28 cellular contexts compared by ENCODE assay signal in genomic region chr1:40772146-40772770, GRCh38. TPM values are rescaled to one million over a fixed set of nuclear protein-coding genes. Genes with fewer than 3 reads are reported as not detected.
A peak's percentile ranks its signal among the peaks of the same experiment; 100 is the strongest.
DNase-seq lines count a peak whose midpoint lies in the region; ATAC-seq, FAIRE-seq and TF ChIP-seq lines count a peak whose summit lies in the region.
"Had no signal": no experiment of that assay in that cellular context is flagged by ENCODE, and none has a peak within 500 bp of the region (broad histone marks: within the 10 kb centered on the region; RNA-seq: fewer than 3 reads in every experiment).

No MANE protein-coding gene starts in this region.

- H3K36me3 ChIP-seq in left ventricle myocardium inferior = peaks cover 78% of the 10 kb centered on the region
- H3K36me3 ChIP-seq: neural progenitor cell, uterus had no signal

- H3K27ac ChIP-seq in foreskin keratinocyte (no peak overlapping the region), left ventricle myocardium inferior (replicated peaks) (no peak overlapping the region)
- H3K27ac ChIP-seq: epithelial cell of prostate, lower lobe of right lung, neural progenitor cell, testis, uterus had no signal

- TF ChIP-seq CTCF in WTC11 (IDR thresholded peaks at IDR 0.05) (no peak), foreskin keratinocyte (conservative IDR thresholded peaks at IDR 0.05) (no peak), left ventricle myocardium inferior (IDR thresholded peaks at IDR 0.05; ENCODE audit: borderline replicate concordance) (no peak)

- POLR2A ChIA-PET in WTC11 (lab: Charles Lee) = no interaction called here

- no peak for DNase-seq in activated T-cell treated with anti-CD3 and anti-CD28 coated beads, Interleukin-2, amount 50 U/mL, for 24 hours
- no peak for DNase-seq in activated T-cell treated with anti-CD3 and anti-CD28 coated beads, Interleukin-2, amount 50 U/mL, for 1 hour
- DNase-seq in GM12891 (ENCODE audit: insufficient read length, low spot score) (no peak), WTC11 (ENCODE audit: low spot score) (no peak), foreskin keratinocyte (peak; percentile 54 to 66), left ventricle myocardium inferior (no peak), SK-N-DZ (ENCODE audit: low spot score) (no peak)
- DNase-seq: activated CD4-positive, alpha-beta memory T cell treated with anti-CD3 and anti-CD28 coated beads, Interleukin-2, amount 10 ng/mL, durations not matched to agents 7 days and 5 days; activated CD4-positive, CD25-positive, alpha-beta regulatory T cell; Caco-2; EL; foreskin fibroblast; H9; hippocampal formation; KBM-7; lower lobe of right lung; NCI-H1436 treated with DMSO at 0.1 percent for 48 hours; NCI-H2171; NCI-H526 treated with DMSO at 0.1 percent for 48 hours; T1000; testis; uterus had no signal

- no peak for TF ChIP-seq POLR2A in GM12891 (IDR thresholded peaks at IDR 0.05; ENCODE audit: low read depth, low read length)

- no peak for ATAC-seq in WTC11
- ATAC-seq in foreskin keratinocyte = no peak
- no peak for ATAC-seq in GM18498 (IDR thresholded peaks at IDR 0.05; ENCODE audit: unreplicated experiment)
- ATAC-seq: lower lobe of right lung; stimulated activated memory B cell treated with anti-CD40 and anti-IgM and Interleukin-4, amounts not matched to agents 10 μg/mL and 1 μg/mL and 100 μg/mL, for 72 hours had no signal

- no peak for FAIRE-seq in GM12891 (lab: Jason Lieb, UNC)

- peaks cover 3% of the 10 kb centered on the region for H3K9me3 Mint-ChIP-seq in activated T-cell treated with anti-CD3 and anti-CD28 coated beads, Interleukin-2, amount 50 U/mL, for 24 hours
- peaks cover 13% of the 10 kb centered on the region for H3K9me3 Mint-ChIP-seq in WTC11
- H3K9me3 Mint-ChIP-seq: activated CD4-positive, alpha-beta memory T cell treated with anti-CD3 and anti-CD28 coated beads, Interleukin-2, amount 10 ng/mL, durations not matched to agents 7 days and 5 days; activated T-helper 1 cell treated with anti-CD3 and anti-CD28 coated beads, Interleukin-12 subunit alpha, Interleukin-12 subunit beta, Interleukin-2, Interleukin-4 antibody, amounts not matched to agents 30 ng/mL and 10 ng/mL and 1 ng/mL, durations not matched to agents 14 hours and 24 hours and 36 hours had no signal

- intact Hi-C loops in left ventricle myocardium inferior (cut with micrococcal nuclease) = loop anchor here (10.0 kb wide), 2 partner anchors 73 to 183 kb away; no protein-coding TSS in a partner anchor

- no peak overlapping the region for H3K4me3 Mint-ChIP-seq in activated T-cell treated with anti-CD3 and anti-CD28 coated beads, Interleukin-2, amount 50 U/mL, for 24 hours
- H3K4me3 Mint-ChIP-seq in WTC11 = no peak overlapping the region
- H3K4me3 Mint-ChIP-seq: activated CD4-positive, alpha-beta memory T cell treated with anti-CD3 and anti-CD28 coated beads, Interleukin-2, amount 10 ng/mL, durations not matched to agents 7 days and 5 days; activated T-helper 1 cell treated with anti-CD3 and anti-CD28 coated beads, Interleukin-12 subunit alpha, Interleukin-12 subunit beta, Interleukin-2, Interleukin-4 antibody, amounts not matched to agents 30 ng/mL and 10 ng/mL and 1 ng/mL, durations not matched to agents 14 hours and 24 hours and 36 hours; neural progenitor cell; stimulated activated memory B cell treated with anti-CD40 and anti-IgM and Interleukin-4, amounts not matched to agents 10 μg/mL and 1 μg/mL and 100 μg/mL, for 72 hours had no signal

- no peak overlapping the region for H3K4me3 ChIP-seq in left ventricle myocardium inferior
- H3K4me3 ChIP-seq: lower lobe of right lung, neural progenitor cell, testis, uterus had no signal

- H3K27me3 Mint-ChIP-seq in activated T-cell treated with anti-CD3 and anti-CD28 coated beads, Interleukin-2, amount 50 U/mL, for 24 hours = no peaks in the 10 kb centered on the region
- H3K27me3 Mint-ChIP-seq in WTC11 (ENCODE audit: low read depth) = no peaks in the 10 kb centered on the region
- H3K27me3 Mint-ChIP-seq: activated CD4-positive, alpha-beta memory T cell treated with anti-CD3 and anti-CD28 coated beads, Interleukin-2, amount 10 ng/mL, durations not matched to agents 7 days and 5 days; progenitor cell of endocrine pancreas; stimulated activated memory B cell treated with anti-CD40 and anti-IgM and Interleukin-4, amounts not matched to agents 10 μg/mL and 1 μg/mL and 100 μg/mL, for 72 hours had no signal

- H3K9me3 ChIP-seq in left ventricle myocardium inferior (replicated peaks) = peaks cover 12% of the 10 kb centered on the region
- H3K9me3 ChIP-seq: Caco-2, lower lobe of right lung, testis, uterus had no signal

- H3K4me1 ChIP-seq in foreskin keratinocyte (peaks cover 6% of the 10 kb centered on the region), left ventricle myocardium inferior (peaks cover 40% of the 10 kb centered on the region)
- H3K4me1 ChIP-seq: Caco-2, lower lobe of right lung, neural progenitor cell, testis, uterus had no signal

- CTCF ChIA-PET in WTC11 (lab: Charles Lee) = interaction anchor here (0.6 to 4.3 kb wide), 13 partner anchors 8 to 181 kb away, joined by 3 to 41 read pairs (median 4); partner anchors contain the start of genes KCNQ4 and NFYC

- H3K27me3 ChIP-seq in foreskin keratinocyte (no peaks in the 10 kb centered on the region), left ventricle myocardium inferior (ENCODE audit: low read depth) (no peaks in the 10 kb centered on the region)
- H3K27me3 ChIP-seq: neural progenitor cell, testis, uterus had no signal

- H3K36me3 Mint-ChIP-seq in activated T-cell treated with anti-CD3 and anti-CD28 coated beads, Interleukin-2, amount 50 U/mL, for 24 hours (ENCODE audit: low read depth) = peaks cover 82% of the 10 kb centered on the region
- H3K36me3 Mint-ChIP-seq in WTC11 = peaks cover 45% of the 10 kb centered on the region

- H3K27ac Mint-ChIP-seq in activated T-cell treated with anti-CD3 and anti-CD28 coated beads, Interleukin-2, amount 50 U/mL, for 24 hours = peak overlapping the region; percentile 61
- peak overlapping the region; percentile 4; the same call in 1 of the 2 replicates for H3K27ac Mint-ChIP-seq in WTC11
- H3K27ac Mint-ChIP-seq: activated CD4-positive, alpha-beta memory T cell treated with anti-CD3 and anti-CD28 coated beads, Interleukin-2, amount 10 ng/mL, durations not matched to agents 7 days and 5 days; activated T-helper 1 cell treated with anti-CD3 and anti-CD28 coated beads, Interleukin-12 subunit alpha, Interleukin-12 subunit beta, Interleukin-2, Interleukin-4 antibody, amounts not matched to agents 30 ng/mL and 10 ng/mL and 1 ng/mL, durations not matched to agents 14 hours and 24 hours and 36 hours; H9; neural progenitor cell; progenitor cell of endocrine pancreas; stimulated activated memory B cell treated with anti-CD40 and anti-IgM and Interleukin-4, amounts not matched to agents 10 μg/mL and 1 μg/mL and 100 μg/mL, for 72 hours had no signal

- H3K4me1 Mint-ChIP-seq in activated T-cell treated with anti-CD3 and anti-CD28 coated beads, Interleukin-2, amount 50 U/mL, for 24 hours (ENCODE audit: low read depth) = peaks cover 2% of the 10 kb centered on the region
- H3K4me1 Mint-ChIP-seq in WTC11 = peaks cover 43% of the 10 kb centered on the region
- H3K4me1 Mint-ChIP-seq: stimulated activated memory B cell treated with anti-CD40 and anti-IgM and Interleukin-4, amounts not matched to agents 10 μg/mL and 1 μg/mL and 100 μg/mL, for 72 hours had no signal

TF ChIP-seq in GM12891, 5 proteins besides CTCF, POLR2A, EP300 and RAD21:
- TF ChIP-seq TAF1 (IDR thresholded peaks at IDR 0.05; ENCODE audit: low read depth, low read length) (no peak), PAX5 (IDR thresholded peaks at IDR 0.05; ENCODE audit: insufficient read depth, low read length, severe bottlenecking) (no peak), POLR2AphosphoS5 (IDR thresholded peaks at IDR 0.05; ENCODE audit: low read depth, low read length) (0 out of 2 replicates have a peak, but pooled peaks have one; percentile 27)

TF ChIP-seq in WTC11, 78 proteins besides CTCF, POLR2A, EP300 and RAD21:
- TF ChIP-seq FOXK1 (CRISPR knock-in tag; IDR thresholded peaks at IDR 0.05) (no peak), OVOL2 (CRISPR knock-in tag; IDR thresholded peaks at IDR 0.05; ENCODE audit: borderline replicate concordance) (no peak), TCF7 (CRISPR knock-in tag; IDR thresholded peaks at IDR 0.05; ENCODE audit: low read depth) (no peak), CBFB (CRISPR knock-in tag; IDR thresholded peaks at IDR 0.05; ENCODE audit: low read depth) (no peak)

RNA-seq across cellular contexts. Expression of gene KCNQ4, which starts 11.3 kb away (rescaled TPM):
- 0.71 TPM for polyA plus RNA-seq in GM12891 (2012; ENCODE audit: low read depth, missing spikeins)
- total RNA-seq in WTC11 (2021) = 3.3 to 4.0 TPM (median 3.6 TPM) in 3 replicates
- total RNA-seq in foreskin keratinocyte = not detected in 2 replicates
- polyA plus RNA-seq in foreskin keratinocyte = 0.03 TPM in 2 replicates
- 1.5 TPM for total RNA-seq in left ventricle myocardium inferior
- polyA plus RNA-seq in SK-N-DZ (2014; cell fraction: cytosol; rRNA removed) = 2.5 and 2.6 TPM in 2 replicates
- 4.0 and 4.4 TPM in 2 replicates for polyA plus RNA-seq in SK-N-DZ (2014; cell fraction: nucleus; rRNA removed)

Comparison
In these comparisons a context has a peak if more than half of its experiments do, and no peak if none do; other contexts are left out.
1. DNase-seq: peak in foreskin keratinocyte (2 of 2); none in activated T-cell treated with anti-CD3 and anti-CD28 coated beads, Interleukin-2, amount 50 U/mL, for 24 hours (single experiment), activated T-cell treated with anti-CD3 and anti-CD28 coated beads, Interleukin-2, amount 50 U/mL, for 1 hour (single experiment), GM12891 (single experiment), WTC11 (single experiment), left ventricle myocardium inferior (single experiment) and SK-N-DZ (single experiment).